In the genomic region with DNA sequence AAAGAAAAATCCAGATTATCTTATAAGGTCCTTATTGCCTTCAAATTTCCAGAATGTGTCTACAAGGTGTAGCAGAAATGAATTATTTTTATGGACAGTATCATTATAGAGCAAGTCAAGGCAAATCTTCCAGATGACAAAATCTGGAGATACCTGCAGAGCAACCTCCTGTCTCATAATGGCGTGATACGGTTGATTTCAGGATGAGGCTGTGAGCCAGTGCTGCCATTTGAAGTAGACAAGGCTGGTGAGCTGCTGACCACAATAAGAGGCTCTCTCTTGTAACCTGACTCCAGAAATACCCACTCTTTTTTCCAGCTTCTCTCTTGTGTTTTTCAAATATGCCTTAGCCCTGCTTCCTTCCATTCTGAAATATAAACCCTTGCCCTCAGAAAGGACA, we compare ENCODE assay signal across 19 cellular contexts.
"Had no signal": no experiment of that assay in that cellular context is flagged by ENCODE, and none has a peak within 500 bp of the region (broad histone marks: within the 10 kb centered on the region; RNA-seq: fewer than 3 reads in every experiment).

No MANE protein-coding gene starts in this region.

- H3K4me1 Mint-ChIP-seq: activated CD4-positive, alpha-beta memory T cell treated with anti-CD3 and anti-CD28 coated beads, Interleukin-2, amount 10 ng/mL, durations not matched to agents 7 days and 5 days; activated CD4-positive, alpha-beta T cell treated with anti-CD3 and anti-CD28 coated beads, Interleukin-2, amount 10 ng/mL, durations not matched to agents 24 days and 14 days; activated naive CD4-positive, alpha-beta T cell treated with anti-CD3 and anti-CD28 coated beads, Interleukin-2, amount 10 ng/mL, durations not matched to agents 7 days and 5 days; naive thymus-derived CD8-positive, alpha-beta T cell; T-helper 17 cell had no signal

- H3K36me3 ChIP-seq: esophagus muscularis mucosa, left ventricle myocardium inferior, prostate gland, upper lobe of left lung had no signal

- H3K4me3 Mint-ChIP-seq: activated CD4-positive, alpha-beta memory T cell treated with anti-CD3 and anti-CD28 coated beads, Interleukin-2, amount 10 ng/mL, durations not matched to agents 7 days and 5 days; activated CD4-positive, alpha-beta T cell treated with anti-CD3 and anti-CD28 coated beads, Interleukin-2, amount 10 ng/mL, durations not matched to agents 24 days and 14 days; activated naive CD4-positive, alpha-beta T cell treated with anti-CD3 and anti-CD28 coated beads, Interleukin-2, amount 10 ng/mL, durations not matched to agents 7 days and 5 days; naive thymus-derived CD8-positive, alpha-beta T cell; T-helper 17 cell had no signal

- ATAC-seq: naive thymus-derived CD8-positive, alpha-beta T cell; stimulated activated naive CD8-positive, alpha-beta T cell treated with anti-CD3 and anti-CD28 coated beads, Interleukin-15, Interleukin-2, amounts not matched to agents 100 U/mL and 50 U/mL, for 24 hours; T-helper 17 cell had no signal

- H3K27me3 Mint-ChIP-seq: activated CD4-positive, alpha-beta memory T cell treated with anti-CD3 and anti-CD28 coated beads, Interleukin-2, amount 10 ng/mL, durations not matched to agents 7 days and 5 days; activated CD4-positive, alpha-beta T cell treated with anti-CD3 and anti-CD28 coated beads, Interleukin-2, amount 10 ng/mL, durations not matched to agents 24 days and 14 days; activated naive CD4-positive, alpha-beta T cell treated with anti-CD3 and anti-CD28 coated beads, Interleukin-2, amount 10 ng/mL, durations not matched to agents 7 days and 5 days; naive thymus-derived CD8-positive, alpha-beta T cell; T-helper 17 cell had no signal

- H3K9me3 Mint-ChIP-seq: activated CD4-positive, alpha-beta memory T cell treated with anti-CD3 and anti-CD28 coated beads, Interleukin-2, amount 10 ng/mL, durations not matched to agents 7 days and 5 days had no signal

- H3K27ac Mint-ChIP-seq: activated CD4-positive, alpha-beta memory T cell treated with anti-CD3 and anti-CD28 coated beads, Interleukin-2, amount 10 ng/mL, durations not matched to agents 7 days and 5 days; activated CD4-positive, alpha-beta T cell treated with anti-CD3 and anti-CD28 coated beads, Interleukin-2, amount 10 ng/mL, durations not matched to agents 24 days and 14 days; activated naive CD4-positive, alpha-beta T cell treated with anti-CD3 and anti-CD28 coated beads, Interleukin-2, amount 10 ng/mL, durations not matched to agents 7 days and 5 days; naive thymus-derived CD8-positive, alpha-beta T cell; T-helper 17 cell had no signal

- FAIRE-seq: frontal cortex had no signal

- H3K27me3 ChIP-seq: body of pancreas, esophagus muscularis mucosa, hepatocyte, upper lobe of left lung had no signal

- DNase-seq: activated CD4-positive, alpha-beta memory T cell treated with anti-CD3 and anti-CD28 coated beads, Interleukin-2, amount 10 ng/mL, durations not matched to agents 7 days and 5 days; activated CD4-positive, alpha-beta T cell treated with anti-CD3 and anti-CD28 coated beads, Interleukin-2, amount 10 ng/mL, durations not matched to agents 24 days and 14 days; activated effector memory CD4-positive, alpha-beta T cell treated with anti-CD3 and anti-CD28 coated beads, Interleukin-2, amount 50 U/mL, for 16 hours; activated naive CD4-positive, alpha-beta T cell treated with anti-CD3 and anti-CD28 coated beads, Interleukin-2, amount 10 ng/mL, durations not matched to agents 7 days and 5 days; activated T-cell treated with anti-CD3 and anti-CD28 coated beads for 4 hours; body of pancreas; effector memory CD4-positive, alpha-beta T cell; glutamatergic neuron; kidney glomerular epithelial cell; left ventricle myocardium inferior; naive thymus-derived CD8-positive, alpha-beta T cell; stimulated activated CD4-positive, alpha-beta T cell treated with anti-CD3 and anti-CD28 coated beads, Interleukin-4, amount 100 ng/mL, for 24 hours; stimulated activated naive CD8-positive, alpha-beta T cell treated with anti-CD3 and anti-CD28 coated beads, Interleukin-15, Interleukin-2, amounts not matched to agents 100 U/mL and 50 U/mL, for 24 hours; T-helper 17 cell; upper lobe of left lung had no signal

- H3K36me3 Mint-ChIP-seq: activated naive CD4-positive, alpha-beta T cell treated with anti-CD3 and anti-CD28 coated beads, Interleukin-2, amount 10 ng/mL, durations not matched to agents 7 days and 5 days had no signal

- H3K4me3 ChIP-seq: body of pancreas, esophagus muscularis mucosa, hepatocyte, left ventricle myocardium inferior, prostate gland, upper lobe of left lung had no signal
